In genomic region chr3:33547101-33547500, GRCh38 we compare ENCODE assay signal across 28 cellular contexts.
"Had no signal": no experiment of that assay in that cellular context is flagged by ENCODE, and none has a peak within 500 bp of the region (broad histone marks: within the 10 kb centered on the region; RNA-seq: fewer than 3 reads in every experiment).

No MANE protein-coding gene starts in this region.

- H3K27ac Mint-ChIP-seq: activated CD4-positive, alpha-beta memory T cell treated with anti-CD3 and anti-CD28 coated beads, Interleukin-2, amount 10 ng/mL, durations not matched to agents 7 days and 5 days; activated CD4-positive, alpha-beta T cell treated with anti-CD3 and anti-CD28 coated beads, Interleukin-2, amount 10 ng/mL, durations not matched to agents 7 days and 5 days; activated naive CD4-positive, alpha-beta T cell treated with anti-CD3 and anti-CD28 coated beads, Interleukin-2, amount 10 ng/mL, durations not matched to agents 7 days and 5 days; activated naive CD4-positive, alpha-beta T cell treated with anti-CD3 and anti-CD28 coated beads, Interleukin-2, amount 50 U/mL, for 72 hours; activated naive CD8-positive, alpha-beta T cell treated with anti-CD3 and anti-CD28 coated beads, Interleukin-2, amount 10 ng/mL, durations not matched to agents 7 days and 5 days; activated T-cell treated with anti-CD3 and anti-CD28 coated beads, Interleukin-2, amount 50 U/mL, for 24 hours; activated T-helper 1 cell treated with anti-CD3 and anti-CD28 coated beads, Interleukin-12 subunit alpha, Interleukin-12 subunit beta, Interleukin-2, Interleukin-4 antibody, amounts not matched to agents 30 ng/mL and 10 ng/mL and 1 ng/mL, durations not matched to agents 14 hours and 24 hours and 36 hours; activated T-helper 2 cell treated with anti-CD3 and anti-CD28 coated beads, Interferon-gamma antibody, Interleukin-2, Interleukin-4, amounts not matched to agents 10 μg/mL and 5 μg/mL and 100 μg/mL, durations not matched to agents 14 hours and 24 hours and 36 hours; brain; dendritic cell treated with granulocyte-macrophage colony-stimulating factor and Interleukin-4, amounts not matched to agents 40 ng/mL and 50 ng/mL, for 4 days; endodermal cell had no signal

- ATAC-seq: activated naive CD4-positive, alpha-beta T cell treated with anti-CD3 and anti-CD28 coated beads, Interleukin-2, amount 50 U/mL, for 72 hours; esophagus mucosa had no signal

- H3K27me3 Mint-ChIP-seq: activated CD4-positive, alpha-beta memory T cell treated with anti-CD3 and anti-CD28 coated beads, Interleukin-2, amount 10 ng/mL, durations not matched to agents 7 days and 5 days; activated CD4-positive, alpha-beta T cell treated with anti-CD3 and anti-CD28 coated beads, Interleukin-2, amount 10 ng/mL, durations not matched to agents 7 days and 5 days; activated naive CD4-positive, alpha-beta T cell treated with anti-CD3 and anti-CD28 coated beads, Interleukin-2, amount 10 ng/mL, durations not matched to agents 7 days and 5 days; activated naive CD8-positive, alpha-beta T cell treated with anti-CD3 and anti-CD28 coated beads, Interleukin-2, amount 10 ng/mL, durations not matched to agents 7 days and 5 days; activated T-cell treated with anti-CD3 and anti-CD28 coated beads, Interleukin-2, amount 50 U/mL, for 24 hours; brain; dendritic cell treated with granulocyte-macrophage colony-stimulating factor and Interleukin-4, amounts not matched to agents 40 ng/mL and 50 ng/mL, for 4 days had no signal

- H3K4me3 Mint-ChIP-seq: activated CD4-positive, alpha-beta memory T cell treated with anti-CD3 and anti-CD28 coated beads, Interleukin-2, amount 10 ng/mL, durations not matched to agents 7 days and 5 days; activated CD4-positive, alpha-beta T cell treated with anti-CD3 and anti-CD28 coated beads, Interleukin-2, amount 10 ng/mL, durations not matched to agents 7 days and 5 days; activated naive CD4-positive, alpha-beta T cell treated with anti-CD3 and anti-CD28 coated beads, Interleukin-2, amount 10 ng/mL, durations not matched to agents 7 days and 5 days; activated naive CD8-positive, alpha-beta T cell treated with anti-CD3 and anti-CD28 coated beads, Interleukin-2, amount 10 ng/mL, durations not matched to agents 7 days and 5 days; activated T-cell treated with anti-CD3 and anti-CD28 coated beads, Interleukin-2, amount 50 U/mL, for 24 hours; activated T-helper 1 cell treated with anti-CD3 and anti-CD28 coated beads, Interleukin-12 subunit alpha, Interleukin-12 subunit beta, Interleukin-2, Interleukin-4 antibody, amounts not matched to agents 30 ng/mL and 10 ng/mL and 1 ng/mL, durations not matched to agents 14 hours and 24 hours and 36 hours; brain; dendritic cell treated with granulocyte-macrophage colony-stimulating factor and Interleukin-4, amounts not matched to agents 40 ng/mL and 50 ng/mL, for 4 days; endodermal cell had no signal

- H3K27me3 ChIP-seq: ascending aorta, breast epithelium, cardiac muscle cell, dorsolateral prefrontal cortex had no signal

- H3K9me3 ChIP-seq: ascending aorta, breast epithelium had no signal

- H3K9me3 Mint-ChIP-seq: activated CD4-positive, alpha-beta memory T cell treated with anti-CD3 and anti-CD28 coated beads, Interleukin-2, amount 10 ng/mL, durations not matched to agents 7 days and 5 days; activated naive CD4-positive, alpha-beta T cell treated with anti-CD3 and anti-CD28 coated beads, Interleukin-2, amount 10 ng/mL, durations not matched to agents 7 days and 5 days; activated T-cell treated with anti-CD3 and anti-CD28 coated beads, Interleukin-2, amount 50 U/mL, for 24 hours; dendritic cell treated with granulocyte-macrophage colony-stimulating factor and Interleukin-4, amounts not matched to agents 40 ng/mL and 50 ng/mL, for 4 days had no signal

- DNase-seq: activated CD4-positive, alpha-beta memory T cell treated with anti-CD3 and anti-CD28 coated beads, Interleukin-2, amount 10 ng/mL, durations not matched to agents 7 days and 5 days; activated CD4-positive, alpha-beta T cell treated with anti-CD3 and anti-CD28 coated beads for 1 hour; activated CD4-positive, alpha-beta T cell treated with anti-CD3 and anti-CD28 coated beads for 4 hours; activated CD4-positive, alpha-beta T cell treated with anti-CD3 and anti-CD28 coated beads, Interleukin-2, amount 10 ng/mL, durations not matched to agents 7 days and 5 days; activated CD4-positive, alpha-beta T cell treated with anti-CD3 and anti-CD28 coated beads, Interleukin-2, amount 50 U/mL, for 4 hours; activated CD8-positive, alpha-beta memory T cell treated with anti-CD3 and anti-CD28 coated beads, Interleukin-2, amount 50 U/mL, for 48 hours; activated effector memory CD4-positive, alpha-beta T cell treated with anti-CD3 and anti-CD28 coated beads, Interleukin-2, amount 50 U/mL, for 16 hours; activated naive CD4-positive, alpha-beta T cell treated with anti-CD3 and anti-CD28 coated beads, Interleukin-2, amount 10 ng/mL, durations not matched to agents 7 days and 5 days; activated naive CD8-positive, alpha-beta T cell treated with anti-CD3 and anti-CD28 coated beads, Interleukin-2, amount 10 ng/mL, durations not matched to agents 7 days and 5 days; activated T-cell treated with anti-CD3 and anti-CD28 coated beads for 4 hours; activated T-cell treated with anti-CD3 and anti-CD28 coated beads, Interleukin-2, amount 50 U/mL, for 24 hours; central memory CD4-positive, alpha-beta T cell; dorsolateral prefrontal cortex; effector memory CD4-positive, alpha-beta T cell; endodermal cell; foreskin fibroblast; head of caudate nucleus; T-helper 2 cell had no signal

- H3K4me1 ChIP-seq: ascending aorta, breast epithelium had no signal

- H3K4me3 ChIP-seq: ascending aorta, breast epithelium, cardiac muscle cell, coronary artery, dorsolateral prefrontal cortex had no signal

- H3K4me1 Mint-ChIP-seq: activated CD4-positive, alpha-beta memory T cell treated with anti-CD3 and anti-CD28 coated beads, Interleukin-2, amount 10 ng/mL, durations not matched to agents 7 days and 5 days; activated CD4-positive, alpha-beta T cell treated with anti-CD3 and anti-CD28 coated beads, Interleukin-2, amount 10 ng/mL, durations not matched to agents 7 days and 5 days; activated naive CD4-positive, alpha-beta T cell treated with anti-CD3 and anti-CD28 coated beads, Interleukin-2, amount 10 ng/mL, durations not matched to agents 7 days and 5 days; activated naive CD8-positive, alpha-beta T cell treated with anti-CD3 and anti-CD28 coated beads, Interleukin-2, amount 10 ng/mL, durations not matched to agents 7 days and 5 days; brain; endodermal cell had no signal

- H3K36me3 ChIP-seq: breast epithelium had no signal

- H3K27ac ChIP-seq: ascending aorta, breast epithelium, cardiac muscle cell, coronary artery, dorsolateral prefrontal cortex had no signal
